Comparison of ENCODE assay signal across 12 cellular contexts in the genomic region with DNA sequence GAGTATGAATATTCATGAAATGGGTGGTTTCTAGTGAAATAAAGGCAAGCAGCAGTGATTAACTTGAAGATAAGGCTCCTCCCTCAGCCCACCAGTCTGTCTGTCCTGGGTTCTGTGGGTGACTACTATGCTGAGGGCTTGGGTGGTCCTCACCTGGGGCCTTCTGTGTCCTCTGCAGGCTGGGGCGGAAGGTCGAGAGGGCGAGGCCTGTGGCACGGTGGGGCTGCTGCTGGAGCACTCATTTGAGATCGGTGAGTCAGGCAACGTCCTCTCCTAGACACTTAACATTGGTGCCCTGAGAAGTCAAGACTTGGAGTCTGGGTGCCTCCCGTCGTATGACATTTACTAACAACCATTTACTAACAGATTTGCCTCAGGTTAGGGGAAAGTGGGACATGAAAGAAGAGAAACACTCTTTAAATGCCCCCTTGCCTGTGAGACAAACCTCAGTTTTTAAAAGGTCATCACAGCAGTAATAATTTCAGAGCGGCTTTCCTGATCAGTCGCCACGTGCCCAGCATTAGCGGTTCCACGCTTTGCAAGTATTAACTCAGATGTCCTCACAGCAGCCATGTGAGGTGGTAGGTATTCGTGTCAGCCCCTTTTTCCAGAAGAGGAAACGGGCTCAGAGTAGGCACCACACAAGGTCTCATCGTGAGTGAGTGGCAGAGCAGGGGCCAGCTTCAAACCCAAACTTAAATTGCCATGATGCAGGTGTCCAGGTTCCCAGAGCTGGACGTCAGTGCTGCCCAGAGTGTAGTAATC. TPM values are rescaled to one million over a fixed set of nuclear protein-coding genes. Genes with fewer than 3 reads are reported as not detected.
A peak's percentile ranks its signal among the peaks of the same experiment; 100 is the strongest.
DNase-seq lines count a peak whose midpoint lies in the region; ATAC-seq and TF ChIP-seq lines count a peak whose summit lies in the region.
"Had no signal": no experiment of that assay in that cellular context is flagged by ENCODE, and none has a peak within 500 bp of the region (broad histone marks: within the 10 kb centered on the region; RNA-seq: fewer than 3 reads in every experiment).

No MANE protein-coding gene starts in this region.

- BruUV-seq in PC-9 (replicated peaks; lab: Mats Ljungman, UMichigan): no TSS peak

- H3K27me3 ChIP-seq in PC-9 (ENCODE audit: insufficient read depth, low read depth): no peaks in the 10 kb centered on the region
- H3K27me3 ChIP-seq in skeletal muscle tissue (ENCODE audit: control insufficient read depth in 3 of 3, insufficient read depth in 3 of 3, low read length in 3 of 3): no peaks in the 10 kb centered on the region

- peaks cover 18% of the 10 kb centered on the region for H3K4me1 Mint-ChIP-seq in activated CD4-positive, alpha-beta T cell treated with anti-CD3 and anti-CD28 coated beads for 36 hours
- H3K4me1 Mint-ChIP-seq in glutamatergic neuron (ENCODE audit: low read depth, unreplicated experiment): peaks cover 3% of the 10 kb centered on the region

- peak overlapping the region; percentile 90 for H3K4me3 Mint-ChIP-seq in activated CD4-positive, alpha-beta T cell treated with anti-CD3 and anti-CD28 coated beads for 36 hours
- peak overlapping the region; percentile 95 for H3K4me3 Mint-ChIP-seq in glutamatergic neuron (ENCODE audit: unreplicated experiment)

- peaks cover 27% of the 10 kb centered on the region for H4K20me1 ChIP-seq in PC-9 (ENCODE audit: insufficient read depth)

- H3K27ac Mint-ChIP-seq in activated CD4-positive, alpha-beta T cell treated with anti-CD3 and anti-CD28 coated beads for 36 hours: peak overlapping the region; percentile 44
- H3K27ac Mint-ChIP-seq in glutamatergic neuron (ENCODE audit: unreplicated experiment): peak overlapping the region; percentile 6

- H3K9me3 ChIP-seq in PC-9 (ENCODE audit: insufficient read depth, low read depth): no peaks in the 10 kb centered on the region
- H3K9me3 ChIP-seq in skeletal muscle tissue (ENCODE audit: control insufficient read depth in 3 of 3, low read length in 3 of 3): no peaks in the 10 kb centered on the region

- H3K36me3 Mint-ChIP-seq in activated CD4-positive, alpha-beta T cell treated with anti-CD3 and anti-CD28 coated beads for 36 hours (ENCODE audit: low read depth): peaks cover 22% of the 10 kb centered on the region
- peaks cover 8% of the 10 kb centered on the region for H3K36me3 Mint-ChIP-seq in glutamatergic neuron (ENCODE audit: unreplicated experiment)

- peaks cover 27% of the 10 kb centered on the region for H3K79me2 ChIP-seq in PC-9 (ENCODE audit: low read depth)

- POLR2A ChIA-PET in activated CD4-positive, alpha-beta T cell treated with anti-CD3 and anti-CD28 coated beads for 36 hours (lab: Charles Lee): interaction anchor here (0.6 kb wide), 2 partner anchors 143 to 324 kb away, joined by 3 to 4 read pairs; no protein-coding TSS in a partner anchor
- POLR2A ChIA-PET in PC-9 (lab: Charles Lee; ENCODE audit: unreplicated experiment): no interaction called here

- H3K9me2 ChIP-seq in PC-9 (ENCODE audit: insufficient read depth): no peaks in the 10 kb centered on the region

- no peak for DNase-seq in activated CD4-positive, alpha-beta T cell treated with anti-CD3 and anti-CD28 coated beads for 36 hours
- no peak for DNase-seq in activated CD4-positive, alpha-beta T cell treated with anti-CD3 and anti-CD28 coated beads for 1 hour
- no peak for DNase-seq in PC-9
- no peak for DNase-seq in glutamatergic neuron
- DNase-seq in islet precursor cell: no peak
- DNase-seq: effector CD8-positive, alpha-beta T cell; GDM1 had no signal

- H3K27me3 Mint-ChIP-seq in activated CD4-positive, alpha-beta T cell treated with anti-CD3 and anti-CD28 coated beads for 36 hours: no peaks in the 10 kb centered on the region
- H3K27me3 Mint-ChIP-seq in glutamatergic neuron (ENCODE audit: unreplicated experiment): peaks cover 14% of the 10 kb centered on the region

- peak overlapping the region in 2 of 3 donors; percentile 42 to 91 for H3K9ac ChIP-seq in skeletal muscle tissue (ENCODE audit: low read depth in 1 of 3, low read length in 3 of 3)

- TF ChIP-seq CTCF in PC-9 (conservative IDR thresholded peaks at IDR 0.05) (no peak), glutamatergic neuron (IDR thresholded peaks at IDR 0.05; ENCODE audit: partially characterized antibody, unreplicated experiment) (no peak)

- peak overlapping the region; percentile 72; the same call in 1 of the 2 replicates for H3K4me3 ChIP-seq in PC-9
- H3K4me3 ChIP-seq in skeletal muscle tissue (ENCODE audit: low read length in 3 of 3): peak overlapping the region in 1 of 3 donors; percentile 52

- H3F3A ChIP-seq in PC-9 (ENCODE audit: insufficient read depth, low read depth): peaks cover 7% of the 10 kb centered on the region; the same call in 1 of the 2 replicates

- CTCF ChIA-PET in activated CD4-positive, alpha-beta T cell treated with anti-CD3 and anti-CD28 coated beads for 36 hours (lab: Charles Lee): interaction anchor here (0.6 to 1.5 kb wide), 3 partner anchors 17 to 465 kb away, joined by 3 to 5 read pairs (median 3); no protein-coding TSS in a partner anchor
- CTCF ChIA-PET in PC-9 (lab: Charles Lee): no interaction called here

- H3K9me3 Mint-ChIP-seq in activated CD4-positive, alpha-beta T cell treated with anti-CD3 and anti-CD28 coated beads for 36 hours (ENCODE audit: low read depth): no peaks in the 10 kb centered on the region
- H3K9me3 Mint-ChIP-seq in glutamatergic neuron (ENCODE audit: unreplicated experiment): peaks cover 13% of the 10 kb centered on the region

- ATAC-seq in activated CD4-positive, alpha-beta T cell treated with anti-CD3 and anti-CD28 coated beads for 36 hours: no peak
- ATAC-seq in GM21360 (IDR thresholded peaks at IDR 0.05; ENCODE audit: unreplicated experiment) (no peak), GM18519 (IDR thresholded peaks at IDR 0.05; ENCODE audit: low FRiP score, unreplicated experiment) (no peak)

- intact Hi-C loops in activated CD4-positive, alpha-beta T cell treated with anti-CD3 and anti-CD28 coated beads for 36 hours (cut with DNase I, micrococcal nuclease): no loop called here
- intact Hi-C loops in PC-9 (cut with micrococcal nuclease; ENCODE audit: unreplicated experiment): loop anchor here (5.0 kb wide), 1 partner anchor 111 kb away; the partner anchor contains the start of gene NAPSA

- H3K36me3 ChIP-seq in PC-9 (ENCODE audit: low read depth): no peaks in the 10 kb centered on the region
- peaks cover 29 to 35% (median 35%) of the 10 kb centered on the region in 3 donors for H3K36me3 ChIP-seq in skeletal muscle tissue (ENCODE audit: control insufficient read depth in 3 of 3, insufficient read depth in 3 of 3, low read length in 3 of 3)

- no peak overlapping the region for H2AFZ ChIP-seq in PC-9

- H3K4me1 ChIP-seq in PC-9 (replicated peaks; ENCODE audit: insufficient read depth) (peaks cover 8% of the 10 kb centered on the region), skeletal muscle tissue (ENCODE audit: control insufficient read depth in 3 of 3, insufficient read depth in 3 of 3, low read length in 3 of 3) (peaks cover 15 to 33% (median 17%) of the 10 kb centered on the region in 3 donors)

- H3K27ac ChIP-seq in PC-9 (no peak overlapping the region), skeletal muscle tissue (ENCODE audit: low read depth, low read length) (no peak overlapping the region)

- peak overlapping the region; percentile 85 for H3K4me2 ChIP-seq in PC-9

RNA-seq across cellular contexts. Expression of gene GARIN5A, which starts 1.3 kb away (rescaled TPM):
- under 1 TPM; 0.48 to 0.58 TPM for total RNA-seq in activated CD4-positive, alpha-beta T cell treated with anti-CD3 and anti-CD28 coated beads for 36 hours
- total RNA-seq in PC-9 (2021) (3.7 and 7.3 TPM in 2 replicates), glutamatergic neuron (ENCODE audit: unreplicated experiment) (5.2 TPM), skeletal muscle tissue (0.52 TPM)
- total RNA-seq: HepG2, pulmonary artery endothelial cell had no signal

RNA-seq across cellular contexts. Expression of gene EMC10, which starts 1.6 kb away (rescaled TPM):
- total RNA-seq in activated CD4-positive, alpha-beta T cell treated with anti-CD3 and anti-CD28 coated beads for 36 hours: 10 to 100 TPM; 33.4 to 34.7 TPM
- total RNA-seq in PC-9 (2021): 118 and 121 TPM in 2 replicates
- total RNA-seq in glutamatergic neuron (ENCODE audit: unreplicated experiment): 98.8 TPM
- total RNA-seq in skeletal muscle tissue: 29.2 TPM
- total RNA-seq: HepG2 had no signal

RNA-seq across cellular contexts. Expression of gene JOSD2, which starts 33.1 kb away (rescaled TPM):
- total RNA-seq in activated CD4-positive, alpha-beta T cell treated with anti-CD3 and anti-CD28 coated beads for 36 hours: 10 to 100 TPM; 17.4 to 28.1 TPM
- total RNA-seq in PC-9 (2021) (44.3 and 56.0 TPM in 2 replicates), glutamatergic neuron (ENCODE audit: unreplicated experiment) (19.1 TPM), skeletal muscle tissue (13.0 TPM)

RNA-seq across cellular contexts. Expression of gene ASPDH, which starts 35.8 kb away (rescaled TPM):
- total RNA-seq in activated CD4-positive, alpha-beta T cell treated with anti-CD3 and anti-CD28 coated beads for 36 hours: not detected
- total RNA-seq in PC-9 (2021) (not detected in 2 replicates), glutamatergic neuron (ENCODE audit: unreplicated experiment) (not detected), skeletal muscle tissue (not detected)
- total RNA-seq: pulmonary artery endothelial cell had no signal

RNA-seq across cellular contexts. Expression of gene MYBPC2, which starts 45.2 kb away (rescaled TPM):
- total RNA-seq in activated CD4-positive, alpha-beta T cell treated with anti-CD3 and anti-CD28 coated beads for 36 hours: under 1 TPM; 0.14 to 0.30 TPM
- total RNA-seq in PC-9 (2021): not detected in 2 replicates
- total RNA-seq in glutamatergic neuron (ENCODE audit: unreplicated experiment): 0.61 TPM
- total RNA-seq in skeletal muscle tissue: 119 TPM
- total RNA-seq: HepG2, pulmonary artery endothelial cell had no signal
